ENCODE assay signal across 19 cellular contexts in genomic region chr18:54277899-54278298, GRCh38. TPM values are rescaled to one million over a fixed set of nuclear protein-coding genes. Genes with fewer than 3 reads are reported as not detected.
DNase-seq lines count a peak whose midpoint lies in the region; TF ChIP-seq lines count a peak whose summit lies in the region.
"Had no signal": no experiment of that assay in that cellular context is flagged by ENCODE, and none has a peak within 500 bp of the region (broad histone marks: within the 10 kb centered on the region; RNA-seq: fewer than 3 reads in every experiment).

No MANE protein-coding gene starts in this region.

- H3K9me2 ChIP-seq in Karpas-422 (replicated peaks; ENCODE audit: insufficient read depth, low read length) (no peaks in the 10 kb centered on the region), MM.1S (replicated peaks; ENCODE audit: insufficient read depth, low read length) (no peaks in the 10 kb centered on the region)

- H3K9me3 ChIP-seq in left ventricle myocardium inferior (replicated peaks) = no peaks in the 10 kb centered on the region
- H3K9me3 ChIP-seq in Karpas-422 (ENCODE audit: low read length) = no peaks in the 10 kb centered on the region
- no peaks in the 10 kb centered on the region for H3K9me3 ChIP-seq in thyroid gland
- no peaks in the 10 kb centered on the region for H3K9me3 ChIP-seq in MM.1S (replicated peaks; ENCODE audit: insufficient read depth, low read length)
- H3K9me3 ChIP-seq: BE2C, HAP-1 had no signal

- H2AFZ ChIP-seq in Karpas-422 (ENCODE audit: low read length) (no peak overlapping the region), MM.1S (ENCODE audit: low read length) (no peak overlapping the region)
- H2AFZ ChIP-seq: GM23248 had no signal

- no peak overlapping the region for H3K9ac ChIP-seq in Karpas-422 (ENCODE audit: low read length)
- no peak overlapping the region for H3K9ac ChIP-seq in MM.1S (ENCODE audit: low read length)
- H3K9ac ChIP-seq: GM23248 had no signal

- DNase-seq in left ventricle myocardium inferior = no peak
- no peak for DNase-seq in cardiac septum (ENCODE audit: low spot score)
- peak; percentile 63 for DNase-seq in Karpas-422
- DNase-seq in germinal center (ENCODE audit: low spot score) = peak; percentile 15
- DNase-seq in thyroid gland = no peak
- no peak for DNase-seq in MM.1S
- no peak for DNase-seq in NCI-H1048 (lab: John Stamatoyannopoulos, UW)
- no peak for DNase-seq in cortex of kidney (lab: John Stamatoyannopoulos, UW)
- DNase-seq: ACHN; BE2C; C1 segment of cervical spinal cord; CD4-positive, CD25-positive, alpha-beta regulatory T cell; CD8-positive, alpha-beta memory T cell; COR-L47; DMS 273 treated with DMSO at 0.1 percent for 48 hours; DMS53; DND-41; GM23248 had no signal

- no peak for TF ChIP-seq CTCF in left ventricle myocardium inferior (IDR thresholded peaks at IDR 0.05; ENCODE audit: borderline replicate concordance)
- TF ChIP-seq CTCF in thyroid gland (IDR thresholded peaks at IDR 0.05) = no peak
- no peak for TF ChIP-seq CTCF in MM.1S (IDR thresholded peaks at IDR 0.05; ENCODE audit: low read length)

- H3K4me1 ChIP-seq in left ventricle myocardium inferior (peaks cover 17% of the 10 kb centered on the region), Karpas-422 (ENCODE audit: low read length) (peaks cover 37% of the 10 kb centered on the region), thyroid gland (peaks cover 0 to 6% of the 10 kb centered on the region in 2 donors), MM.1S (ENCODE audit: low read length) (no peaks in the 10 kb centered on the region)
- H3K4me1 ChIP-seq: BE2C, HAP-1 had no signal

- H3K4me2 ChIP-seq in Karpas-422 (ENCODE audit: low read depth, low read length, poor library complexity, severe bottlenecking) (peak overlapping the region; percentile 16), MM.1S (ENCODE audit: low read depth, low read length) (no peak overlapping the region)

- H3F3A ChIP-seq in MM.1S (ENCODE audit: insufficient read depth, low read length) = no peaks in the 10 kb centered on the region

- H4K20me1 ChIP-seq in Karpas-422 (ENCODE audit: insufficient read depth, low read depth, low read length) = no peaks in the 10 kb centered on the region
- H4K20me1 ChIP-seq in MM.1S (ENCODE audit: insufficient read depth, low read length) = no peaks in the 10 kb centered on the region

- H3K79me2 ChIP-seq in Karpas-422 (ENCODE audit: low read length) = 0 out of 2 replicates have a peak, but pooled peaks cover 2% of the 10 kb centered on the region
- H3K79me2 ChIP-seq in MM.1S (ENCODE audit: low read length) = no peaks in the 10 kb centered on the region

- no peak for TF ChIP-seq POLR2A in thyroid gland (IDR thresholded peaks at IDR 0.05)

- intact Hi-C loops in left ventricle myocardium inferior (cut with micrococcal nuclease) (no loop called here), cardiac septum (cut with DNase I) (no loop called here), thyroid gland (cut with DNase I) (no loop called here)

- WGBS in thyroid gland, 2 donors = 92 to 95% methylated on average over 3 of the region's 3 CpGs

- H3K4me3 ChIP-seq in left ventricle myocardium inferior = no peak overlapping the region
- H3K4me3 ChIP-seq in Karpas-422 (ENCODE audit: low read length) = no peak overlapping the region
- H3K4me3 ChIP-seq in thyroid gland (replicated peaks in 1 of 3) = no peak overlapping the region
- no peak overlapping the region for H3K4me3 ChIP-seq in MM.1S (ENCODE audit: low read length)
- H3K4me3 ChIP-seq: GM23248, HAP-1 had no signal

- peaks cover 64% of the 10 kb centered on the region for H3K36me3 ChIP-seq in left ventricle myocardium inferior
- H3K36me3 ChIP-seq in Karpas-422 (ENCODE audit: insufficient read depth, low read length) = peaks cover 35% of the 10 kb centered on the region
- H3K36me3 ChIP-seq in thyroid gland = peaks cover 0 to 4% of the 10 kb centered on the region in 2 donors
- no peaks in the 10 kb centered on the region for H3K36me3 ChIP-seq in MM.1S (replicated peaks; ENCODE audit: insufficient read depth, low read length)
- H3K36me3 ChIP-seq: BE2C had no signal

- H3K27me3 ChIP-seq in left ventricle myocardium inferior (ENCODE audit: low read depth) (no peaks in the 10 kb centered on the region), Karpas-422 (ENCODE audit: low read length) (no peaks in the 10 kb centered on the region), thyroid gland (no peaks in the 10 kb centered on the region), MM.1S (replicated peaks; ENCODE audit: insufficient read depth, low read length) (no peaks in the 10 kb centered on the region)
- H3K27me3 ChIP-seq: BE2C had no signal

- peak overlapping the region; percentile 45 for H3K27ac ChIP-seq in left ventricle myocardium inferior (replicated peaks)
- H3K27ac ChIP-seq in Karpas-422 (ENCODE audit: low read length) = peak overlapping the region; percentile 44
- H3K27ac ChIP-seq in thyroid gland = peak overlapping the region in 2 of 3 donors; percentile 41 to 78
- H3K27ac ChIP-seq in MM.1S (ENCODE audit: low read length) = no peak overlapping the region
- H3K27ac ChIP-seq: GM23248 had no signal

RNA-seq across cellular contexts. Expression of gene POLI, which starts 8.6 kb away (rescaled TPM):
- total RNA-seq in left ventricle myocardium inferior (17.8 TPM), cardiac septum (22.4 TPM), thyroid gland (100 to 1,000 TPM in 3 of 4 donors, 10 to 100 TPM in 1; 93.4 to 152 (median 118) TPM)
- 20.1 and 43.2 TPM in 2 replicates for total RNA-seq in Karpas-422 (2014; rRNA removed; shearing (Covaris generic); ENCODE audit: low replicate concordance)

RNA-seq across cellular contexts. Expression of gene MBD2, which starts 53.4 kb away (rescaled TPM):
- total RNA-seq in left ventricle myocardium inferior (43.7 TPM), cardiac septum (33.4 TPM), thyroid gland (10 to 100 TPM; 81.4 to 96.3 (median 88.8) TPM)
- 53.5 and 61.3 TPM in 2 replicates for total RNA-seq in Karpas-422 (2014; rRNA removed; shearing (Covaris generic); ENCODE audit: low replicate concordance)

Comparison
In these comparisons a context has a peak if more than half of its experiments do, and no peak if none do; other contexts are left out.
1. DNase-seq: peak in Karpas-422 (single experiment) and germinal center (single experiment); none in left ventricle myocardium inferior (single experiment), cardiac septum (single experiment), thyroid gland (0 of 2), MM.1S (single experiment), NCI-H1048 (single experiment) and cortex of kidney (single experiment).